ENCODE assay signal across 2 cellular contexts in the genomic region with DNA sequence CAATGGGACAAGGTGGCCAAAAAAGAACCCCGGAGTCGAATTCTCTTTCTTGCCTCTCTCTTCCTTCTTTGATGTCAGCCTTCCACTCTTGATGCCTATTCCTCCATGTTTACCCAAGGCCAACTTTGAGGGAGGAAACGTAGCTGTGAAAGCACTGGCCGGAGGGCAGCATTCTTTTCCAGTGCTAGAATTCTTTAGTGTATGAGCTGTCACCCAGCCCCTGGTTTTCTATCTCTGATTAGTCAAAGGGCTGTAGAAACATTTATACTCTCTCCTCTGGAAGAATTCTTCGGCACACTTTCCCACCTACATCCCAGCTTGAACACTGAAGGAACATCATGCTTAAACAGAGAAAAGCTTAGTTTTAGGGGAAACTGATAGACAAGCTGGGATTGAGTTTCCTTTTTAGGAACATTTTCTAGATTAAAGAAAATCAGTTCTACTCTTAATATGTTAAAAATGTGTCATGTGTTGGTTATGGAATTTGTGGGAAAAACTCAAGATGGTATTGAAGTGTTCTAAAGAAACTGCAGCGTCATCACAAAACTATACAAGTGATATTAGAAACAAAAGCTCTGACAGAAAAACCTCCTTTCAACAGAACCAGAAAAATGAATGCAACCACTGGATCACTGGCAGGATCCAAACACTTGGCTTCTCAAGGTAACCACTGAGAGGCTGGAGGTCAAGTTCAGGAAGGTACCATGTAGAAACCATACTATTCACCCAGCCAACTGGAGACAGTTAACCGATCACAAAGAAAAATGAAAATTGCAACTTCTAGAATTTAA.
TF ChIP-seq lines count a peak whose summit lies in the region.

No MANE protein-coding gene starts in this region.

TF ChIP-seq in endothelial cell of umbilical vein, 7 proteins besides CTCF, POLR2A, EP300 and RAD21 (continued from another document):
- peak; percentile 25 for TF ChIP-seq POLR2AphosphoS5 (IDR thresholded peaks at IDR 0.05; ENCODE audit: insufficient read depth, low read depth, low read length)
- no peak for TF ChIP-seq EZH2 (IDR thresholded peaks at IDR 0.05; ENCODE audit: borderline replicate concordance, low read depth, low read length, severe bottlenecking)
- peak; percentile 57 for TF ChIP-seq FOS (IDR thresholded peaks at IDR 0.05; ENCODE audit: borderline replicate concordance, insufficient read depth, low read length)
- TF ChIP-seq JUN (IDR thresholded peaks at IDR 0.05; ENCODE audit: borderline replicate concordance, insufficient read depth, insufficient read length, low read depth) = peak; percentile 15

TF ChIP-seq in HEK293T, 16 proteins besides CTCF, POLR2A, EP300 and RAD21 (continued from another document):
- no peak for TF ChIP-seq FOXA1 (IDR thresholded peaks at IDR 0.05)
- no peak for TF ChIP-seq ZNF384 (IDR thresholded peaks at IDR 0.05)
- no peak for TF ChIP-seq HDGF (IDR thresholded peaks at IDR 0.05; ENCODE audit: borderline replicate concordance)
- no peak for TF ChIP-seq LEF1 (IDR thresholded peaks at IDR 0.05; ENCODE audit: borderline replicate concordance)
- no peak for TF ChIP-seq ELF4 (IDR thresholded peaks at IDR 0.05)
